Comparison of ENCODE assay signal across 10 cellular contexts in the genomic region with DNA sequence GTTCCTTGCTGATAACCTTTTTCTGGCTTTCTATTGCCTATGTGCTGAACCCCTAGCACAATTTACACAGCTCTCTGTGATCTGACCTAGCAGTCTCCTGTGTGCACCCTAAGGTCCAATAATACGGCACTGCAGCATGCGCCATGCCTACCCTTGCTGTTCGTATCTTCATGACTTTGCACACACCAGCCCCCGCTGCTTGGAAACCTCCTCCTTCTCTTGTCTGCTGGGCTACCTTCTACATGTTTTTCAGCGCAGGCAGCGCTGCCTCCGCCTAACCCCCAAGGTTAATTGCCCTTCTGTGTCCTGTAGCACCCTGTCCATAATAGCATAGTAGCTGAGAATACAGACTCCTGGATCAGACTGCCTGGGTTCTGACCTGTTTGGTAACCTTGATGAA. TPM values are rescaled to one million over a fixed set of nuclear protein-coding genes. Genes with fewer than 3 reads are reported as not detected.
A peak's percentile ranks its signal among the peaks of the same experiment; 100 is the strongest.
DNase-seq lines count a peak whose midpoint lies in the region; ATAC-seq and TF ChIP-seq lines count a peak whose summit lies in the region.
"Had no signal": no experiment of that assay in that cellular context is flagged by ENCODE, and none has a peak within 500 bp of the region (broad histone marks: within the 10 kb centered on the region; RNA-seq: fewer than 3 reads in every experiment).

No MANE protein-coding gene starts in this region.

- H3K27ac ChIP-seq in lower lobe of right lung (no peak overlapping the region), upper lobe of left lung (peak overlapping the region in 1 of 4 donors; percentile 86)

- peaks cover 73% of the 10 kb centered on the region for H3K4me1 ChIP-seq in lower lobe of right lung
- H3K4me1 ChIP-seq in upper lobe of left lung, result peaks cover 66 to 85% (median 75%) of the 10 kb centered on the region in 4 donors

- H3K36me3 ChIP-seq in lower lobe of right lung (no peaks in the 10 kb centered on the region), upper lobe of left lung (no peaks in the 10 kb centered on the region)

- H3K27me3 ChIP-seq in lower lobe of right lung (ENCODE audit: low read depth) (no peaks in the 10 kb centered on the region), upper lobe of left lung (no peaks in the 10 kb centered on the region)

- peaks cover 5% of the 10 kb centered on the region for H3K36me3 Mint-ChIP-seq in activated naive CD8-positive, alpha-beta T cell treated with anti-CD3 and anti-CD28 coated beads for 36 hours

- H3K27me3 Mint-ChIP-seq in activated naive CD8-positive, alpha-beta T cell treated with anti-CD3 and anti-CD28 coated beads for 36 hours, result no peaks in the 10 kb centered on the region

- peaks cover 51% of the 10 kb centered on the region for H3K4me1 Mint-ChIP-seq in activated naive CD8-positive, alpha-beta T cell treated with anti-CD3 and anti-CD28 coated beads for 36 hours

- H3K27ac Mint-ChIP-seq in activated naive CD8-positive, alpha-beta T cell treated with anti-CD3 and anti-CD28 coated beads for 36 hours, result peak overlapping the region; percentile 82

- H3K9me3 ChIP-seq in lower lobe of right lung (no peaks in the 10 kb centered on the region), upper lobe of left lung (no peaks in the 10 kb centered on the region)

- TF ChIP-seq POLR2A in upper lobe of left lung (IDR thresholded peaks at IDR 0.05), result no peak

- ATAC-seq in Right ventricle myocardium inferior (no peak), Right ventricle myocardium superior (ENCODE audit: poor library complexity) (no peak), lower lobe of right lung (no peak), upper lobe of left lung (ENCODE audit: low FRiP score in 2 of 2) (no peak), GM18519 (IDR thresholded peaks at IDR 0.05; ENCODE audit: low FRiP score, unreplicated experiment) (no peak), GM21423 (IDR thresholded peaks at IDR 0.05; ENCODE audit: unreplicated experiment) (no peak), GM19467 (IDR thresholded peaks at IDR 0.05; ENCODE audit: unreplicated experiment) (no peak)

- intact Hi-C loops in Right ventricle myocardium inferior (cut with DNase I) (loop anchor here (5.0 kb wide), 2 partner anchors 34 to 114 kb away; no protein-coding TSS in a partner anchor), Right ventricle myocardium superior (cut with DNase I) (loop anchor here (5.0 kb wide), 1 partner anchor 34 kb away; no protein-coding TSS in a partner anchor), lower lobe of right lung (cut with DNase I) (no loop called here)

- H3K4me3 Mint-ChIP-seq in activated naive CD8-positive, alpha-beta T cell treated with anti-CD3 and anti-CD28 coated beads for 36 hours, result peak overlapping the region; percentile 93

- TF ChIP-seq CTCF in lower lobe of right lung (IDR thresholded peaks at IDR 0.05), result no peak
- TF ChIP-seq CTCF in upper lobe of left lung (IDR thresholded peaks at IDR 0.05), result no peak

- no peaks in the 10 kb centered on the region for H3K9me3 Mint-ChIP-seq in activated naive CD8-positive, alpha-beta T cell treated with anti-CD3 and anti-CD28 coated beads for 36 hours

- TF ChIP-seq EP300 in upper lobe of left lung (IDR thresholded peaks at IDR 0.05), result no peak

- H3K4me3 ChIP-seq in lower lobe of right lung, result peak overlapping the region; percentile 71
- peak overlapping the region in 3 of 4 donors; percentile 69 to 80 (median 77) for H3K4me3 ChIP-seq in upper lobe of left lung

- 91 to 92% methylated on average over 7 of the region's 7 CpGs for WGBS in upper lobe of left lung, 2 donors

- DNase-seq in Right ventricle myocardium inferior (ENCODE audit: missing footprints), result peak; percentile 20
- no peak for DNase-seq in Right ventricle myocardium superior
- DNase-seq in activated naive CD8-positive, alpha-beta T cell treated with anti-CD3 and anti-CD28 coated beads for 36 hours, result no peak
- no peak for DNase-seq in lower lobe of right lung
- no peak for DNase-seq in upper lobe of left lung
- DNase-seq: effector CD4-positive, alpha-beta T cell had no signal

RNA-seq across cellular contexts. Expression of gene STARD3, which starts 1.4 kb away (rescaled TPM):
- total RNA-seq in Right ventricle myocardium inferior (21.4 TPM), Right ventricle myocardium superior (13.9 TPM), lower lobe of right lung (76.6 TPM), upper lobe of left lung (100 to 1,000 TPM in 2 of 6 donors, 10 to 100 TPM in 4; 27.5 to 315 (median 84.1) TPM)
- 10 to 100 TPM; 47.9 to 53.2 TPM for total RNA-seq in activated naive CD8-positive, alpha-beta T cell treated with anti-CD3 and anti-CD28 coated beads for 36 hours

RNA-seq across cellular contexts. Expression of gene PPP1R1B, which starts 11.6 kb away (rescaled TPM):
- total RNA-seq in Right ventricle myocardium inferior (0.89 TPM), Right ventricle myocardium superior (0.35 TPM), lower lobe of right lung (23.9 TPM), upper lobe of left lung (10 to 100 TPM; 10.9 to 22.4 (median 13.8) TPM)
- not detected for total RNA-seq in activated naive CD8-positive, alpha-beta T cell treated with anti-CD3 and anti-CD28 coated beads for 36 hours

RNA-seq across cellular contexts. Expression of gene TCAP, which starts 26.8 kb away (rescaled TPM):
- 5,286 TPM for total RNA-seq in Right ventricle myocardium inferior
- total RNA-seq in Right ventricle myocardium superior, result 5,900 TPM
- total RNA-seq in activated naive CD8-positive, alpha-beta T cell treated with anti-CD3 and anti-CD28 coated beads for 36 hours, result under 1 TPM; 0.78 to 0.89 TPM
- 3.7 TPM for total RNA-seq in lower lobe of right lung
- total RNA-seq in upper lobe of left lung, result 1 to 10 TPM in 5 of 6 donors, under 1 TPM in 1; 0.39 to 4.2 (median 2.5) TPM

RNA-seq across cellular contexts. Expression of gene PNMT, which starts 29.9 kb away (rescaled TPM):
- total RNA-seq in Right ventricle myocardium inferior (5.1 TPM), Right ventricle myocardium superior (7.1 TPM), lower lobe of right lung (3.9 TPM), upper lobe of left lung (10 to 100 TPM in 3 of 6 donors, 1 to 10 TPM in 3; 3.1 to 21.3 (median 7.0) TPM)
- not detected for total RNA-seq in activated naive CD8-positive, alpha-beta T cell treated with anti-CD3 and anti-CD28 coated beads for 36 hours

RNA-seq across cellular contexts. Expression of gene NEUROD2, which starts 30.6 kb away (rescaled TPM):
- total RNA-seq in Right ventricle myocardium inferior (not detected), Right ventricle myocardium superior (not detected), lower lobe of right lung (not detected), upper lobe of left lung (not detected)
- not detected for total RNA-seq in activated naive CD8-positive, alpha-beta T cell treated with anti-CD3 and anti-CD28 coated beads for 36 hours
- total RNA-seq: posterior vena cava had no signal

Comparison
In these comparisons a context has a peak if more than half of its experiments do, and no peak if none do; other contexts are left out.
1. RNA of gene TCAP, which starts 26.8 kb away (total RNA-seq): 5,900 TPM in Right ventricle myocardium superior (single experiment) and 5,286 TPM in Right ventricle myocardium inferior (single experiment); 3.7 TPM in lower lobe of right lung (single experiment), 0.39 to 4.2 TPM in upper lobe of left lung and 0.78 to 0.89 TPM in activated naive CD8-positive, alpha-beta T cell treated with anti-CD3 and anti-CD28 coated beads for 36 hours; every median in the first group is over 1,000 times any median in the second.